8 cellular contexts compared by ENCODE assay signal in genomic region chr7:41942468-41943097, GRCh38.
DNase-seq lines count a peak whose midpoint lies in the region; ATAC-seq and TF ChIP-seq lines count a peak whose summit lies in the region.

No MANE protein-coding gene starts in this region.

- peaks cover 12% of the 10 kb centered on the region for H3K27me3 Mint-ChIP-seq in HFFc6 (ENCODE audit: insufficient read depth)
- peaks cover 8% of the 10 kb centered on the region for H3K27me3 Mint-ChIP-seq in activated B cell treated with CpG ODN at 0.5 μM for 24 hours
- H3K27me3 Mint-ChIP-seq in memory B cell = peaks cover 6% of the 10 kb centered on the region

- DNase-seq in DMS53 (lab: John Stamatoyannopoulos, UW) (peak; percentile 75), HFFc6 (no peak), activated B cell treated with CpG ODN at 0.5 μM for 24 hours (no peak), memory B cell (ENCODE audit: low spot score in 2 of 2) (peak in 1 of 2 donors; percentile 18), SIG-M5 treated with dmso at 0.1 percent for 504 hours (lab: John Stamatoyannopoulos, UW; ENCODE audit: unreplicated experiment) (no peak), NCI-H1092 (lab: John Stamatoyannopoulos, UW) (no peak), foreskin melanocyte (no peak)

- no peak for TF ChIP-seq CTCF in HFFc6 (IDR thresholded peaks at IDR 0.05)
- TF ChIP-seq CTCF in activated B cell treated with CpG ODN at 0.5 μM for 24 hours (IDR thresholded peaks at IDR 0.05) = no peak

- POLR2A ChIA-PET in activated B cell treated with CpG ODN at 0.5 μM for 24 hours (lab: Charles Lee) = no interaction called here

- H3K36me3 Mint-ChIP-seq in HFFc6 (ENCODE audit: low read depth) = no peaks in the 10 kb centered on the region
- H3K36me3 Mint-ChIP-seq in activated B cell treated with CpG ODN at 0.5 μM for 24 hours (ENCODE audit: low read depth) = no peaks in the 10 kb centered on the region
- no peaks in the 10 kb centered on the region for H3K36me3 Mint-ChIP-seq in memory B cell

- H3K27ac Mint-ChIP-seq in HFFc6 = peak overlapping the region; percentile 11; the same call in 1 of the 2 replicates
- H3K27ac Mint-ChIP-seq in activated B cell treated with CpG ODN at 0.5 μM for 24 hours = no peak overlapping the region
- peak overlapping the region; percentile 75 for H3K27ac Mint-ChIP-seq in memory B cell

- ATAC-seq in activated B cell treated with CpG ODN at 0.5 μM for 24 hours (ENCODE audit: low read depth) (no peak), memory B cell (ENCODE audit: low read depth) (peak; percentile 15), HG02970 (IDR thresholded peaks at IDR 0.05; ENCODE audit: low FRiP score, unreplicated experiment) (no peak)

- H3K9me3 Mint-ChIP-seq in HFFc6 (no peaks in the 10 kb centered on the region), activated B cell treated with CpG ODN at 0.5 μM for 24 hours (no peaks in the 10 kb centered on the region), memory B cell (no peaks in the 10 kb centered on the region)

- H3K4me3 Mint-ChIP-seq in HFFc6 (peak overlapping the region; percentile 83), activated B cell treated with CpG ODN at 0.5 μM for 24 hours (peak overlapping the region; percentile 68), memory B cell (peak overlapping the region; percentile 66)

- H3K4me1 Mint-ChIP-seq in HFFc6 (ENCODE audit: low read depth) = peaks cover 39% of the 10 kb centered on the region
- peaks cover 27% of the 10 kb centered on the region for H3K4me1 Mint-ChIP-seq in activated B cell treated with CpG ODN at 0.5 μM for 24 hours
- H3K4me1 Mint-ChIP-seq in memory B cell = peaks cover 20% of the 10 kb centered on the region

- intact Hi-C loops in activated B cell treated with CpG ODN at 0.5 μM for 24 hours (cut with micrococcal nuclease) = loop anchor here (1.0 kb wide), 7 partner anchors 61 to 1897 kb away; no protein-coding TSS in a partner anchor

- CTCF ChIA-PET in activated B cell treated with CpG ODN at 0.5 μM for 24 hours (lab: Charles Lee) = interaction anchor here (0.7 to 2.3 kb wide), 15 partner anchors 8 to 1896 kb away, joined by 3 to 9 read pairs (median 3); partner anchors contain the start of gene STK17A
